ENCODE assay signal across 1 cellular context in the genomic region with DNA sequence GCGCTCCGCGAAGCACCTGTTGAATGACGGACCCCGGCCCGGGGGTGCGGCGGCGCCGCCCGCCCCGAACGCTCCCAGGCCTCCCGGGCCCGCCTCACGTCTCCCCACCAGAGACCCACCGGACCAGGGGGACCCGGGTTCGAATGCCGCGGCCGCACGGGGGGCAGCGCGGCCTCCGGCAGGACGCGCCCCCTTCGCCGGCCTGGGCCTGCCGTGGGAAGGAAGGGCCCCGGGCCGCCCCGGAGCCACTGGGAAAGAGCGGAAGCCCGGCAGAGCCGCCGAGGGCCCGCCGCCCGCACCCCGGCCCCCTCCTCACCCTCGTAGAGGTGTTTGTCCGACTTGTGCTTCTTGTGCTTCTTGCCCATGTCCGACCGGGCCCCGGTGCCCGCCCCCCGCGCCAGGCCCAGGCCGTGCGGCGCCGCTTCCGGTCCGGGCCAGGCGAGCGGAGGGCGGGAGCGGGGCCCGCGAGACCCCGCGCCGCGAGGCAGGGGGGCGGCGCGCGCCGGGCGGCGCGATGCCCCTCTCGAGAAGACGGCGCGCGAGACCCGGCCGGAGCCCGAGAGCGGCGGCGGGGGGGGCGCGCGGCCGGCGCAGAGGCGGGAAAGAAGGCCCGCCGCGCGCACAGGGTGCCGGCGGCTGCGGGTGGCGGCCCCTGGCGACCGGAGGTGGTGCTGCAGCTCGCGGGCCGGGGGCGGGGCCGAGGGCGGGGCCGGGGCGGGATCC.
TF ChIP-seq lines count a peak whose summit lies in the region.

A gene (minus strand): TSS at position 579 of the 723 bp plus-strand sequence. CDS start 214 bp downstream, at position 365.

TF ChIP-seq in SK-N-SH, 30 proteins besides CTCF, POLR2A, EP300 and RAD21 (continued from another document):
- TF ChIP-seq, protein P1, sequence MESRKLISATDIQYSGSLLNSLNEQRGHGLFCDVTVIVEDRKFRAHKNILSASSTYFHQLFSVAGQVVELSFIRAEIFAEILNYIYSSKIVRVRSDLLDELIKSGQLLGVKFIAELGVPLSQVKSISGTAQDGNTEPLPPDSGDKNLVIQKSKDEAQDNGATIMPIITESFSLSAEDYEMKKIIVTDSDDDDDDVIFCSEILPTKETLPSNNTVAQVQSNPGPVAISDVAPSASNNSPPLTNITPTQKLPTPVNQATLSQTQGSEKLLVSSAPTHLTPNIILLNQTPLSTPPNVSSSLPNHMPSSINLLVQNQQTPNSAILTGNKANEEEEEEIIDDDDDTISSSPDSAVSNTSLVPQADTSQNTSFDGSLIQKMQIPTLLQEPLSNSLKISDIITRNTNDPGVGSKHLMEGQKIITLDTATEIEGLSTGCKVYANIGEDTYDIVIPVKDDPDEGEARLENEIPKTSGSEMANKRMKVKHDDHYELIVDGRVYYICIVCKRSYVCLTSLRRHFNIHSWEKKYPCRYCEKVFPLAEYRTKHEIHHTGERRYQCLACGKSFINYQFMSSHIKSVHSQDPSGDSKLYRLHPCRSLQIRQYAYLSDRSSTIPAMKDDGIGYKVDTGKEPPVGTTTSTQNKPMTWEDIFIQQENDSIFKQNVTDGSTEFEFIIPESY (IDR thresholded peaks at IDR 0.05; ENCODE audit: borderline replicate concordance, low read depth): peak; percentile 75; the same call in 1 of the 2 replicates
- TF ChIP-seq MXI1 (IDR thresholded peaks at IDR 0.05; ENCODE audit: low read depth, low read length) (peak; percentile 48; the same call in 1 of the 2 replicates), NFIC (IDR thresholded peaks at IDR 0.05; ENCODE audit: borderline replicate concordance) (no peak), RXRA (IDR thresholded peaks at IDR 0.05; ENCODE audit: borderline replicate concordance, low read depth) (no peak), RFX5 (IDR thresholded peaks at IDR 0.05; ENCODE audit: low read length) (no peak), SIN3A (IDR thresholded peaks at IDR 0.05; ENCODE audit: borderline replicate concordance, low read depth, low read length) (no peak), SMC3 (IDR thresholded peaks at IDR 0.05; ENCODE audit: low read depth, low read length) (no peak), TEAD4 (IDR thresholded peaks at IDR 0.05; ENCODE audit: borderline replicate concordance, insufficient read depth) (no peak), TAF1 (IDR thresholded peaks at IDR 0.05; ENCODE audit: borderline replicate concordance, low read depth, low read length) (peak; percentile 38; the same call in 1 of the 2 replicates), GABPA (IDR thresholded peaks at IDR 0.05; ENCODE audit: low read depth) (no peak), FOXM1 (IDR thresholded peaks at IDR 0.05; ENCODE audit: low read depth) (no peak), RCOR1 (IDR thresholded peaks at IDR 0.05; ENCODE audit: low read length) (no peak), TCF12 (IDR thresholded peaks at IDR 0.05) (no peak), CHD2 (IDR thresholded peaks at IDR 0.05; ENCODE audit: low read length, partially characterized antibody) (peak; percentile 80), NRF1 (IDR thresholded peaks at IDR 0.05; ENCODE audit: low read depth, low read length) (peak; percentile 29; the same call in 1 of the 2 replicates)
- TF ChIP-seq, protein P2, sequence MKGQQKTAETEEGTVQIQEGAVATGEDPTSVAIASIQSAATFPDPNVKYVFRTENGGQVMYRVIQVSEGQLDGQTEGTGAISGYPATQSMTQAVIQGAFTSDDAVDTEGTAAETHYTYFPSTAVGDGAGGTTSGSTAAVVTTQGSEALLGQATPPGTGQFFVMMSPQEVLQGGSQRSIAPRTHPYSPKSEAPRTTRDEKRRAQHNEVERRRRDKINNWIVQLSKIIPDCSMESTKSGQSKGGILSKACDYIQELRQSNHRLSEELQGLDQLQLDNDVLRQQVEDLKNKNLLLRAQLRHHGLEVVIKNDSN (IDR thresholded peaks at IDR 0.05; ENCODE audit: borderline replicate concordance, low read depth): no peak
- TF ChIP-seq, protein P3, sequence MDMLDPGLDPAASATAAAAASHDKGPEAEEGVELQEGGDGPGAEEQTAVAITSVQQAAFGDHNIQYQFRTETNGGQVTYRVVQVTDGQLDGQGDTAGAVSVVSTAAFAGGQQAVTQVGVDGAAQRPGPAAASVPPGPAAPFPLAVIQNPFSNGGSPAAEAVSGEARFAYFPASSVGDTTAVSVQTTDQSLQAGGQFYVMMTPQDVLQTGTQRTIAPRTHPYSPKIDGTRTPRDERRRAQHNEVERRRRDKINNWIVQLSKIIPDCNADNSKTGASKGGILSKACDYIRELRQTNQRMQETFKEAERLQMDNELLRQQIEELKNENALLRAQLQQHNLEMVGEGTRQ (IDR thresholded peaks at IDR 0.05; ENCODE audit: borderline replicate concordance, low read depth, low read length): no peak
- TF ChIP-seq, protein P4, sequence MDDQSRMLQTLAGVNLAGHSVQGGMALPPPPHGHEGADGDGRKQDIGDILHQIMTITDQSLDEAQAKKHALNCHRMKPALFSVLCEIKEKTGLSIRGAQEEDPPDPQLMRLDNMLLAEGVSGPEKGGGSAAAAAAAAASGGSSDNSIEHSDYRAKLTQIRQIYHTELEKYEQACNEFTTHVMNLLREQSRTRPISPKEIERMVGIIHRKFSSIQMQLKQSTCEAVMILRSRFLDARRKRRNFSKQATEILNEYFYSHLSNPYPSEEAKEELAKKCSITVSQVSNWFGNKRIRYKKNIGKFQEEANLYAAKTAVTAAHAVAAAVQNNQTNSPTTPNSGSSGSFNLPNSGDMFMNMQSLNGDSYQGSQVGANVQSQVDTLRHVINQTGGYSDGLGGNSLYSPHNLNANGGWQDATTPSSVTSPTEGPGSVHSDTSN (IDR thresholded peaks at IDR 0.05): no peak
- TF ChIP-seq, protein P5, sequence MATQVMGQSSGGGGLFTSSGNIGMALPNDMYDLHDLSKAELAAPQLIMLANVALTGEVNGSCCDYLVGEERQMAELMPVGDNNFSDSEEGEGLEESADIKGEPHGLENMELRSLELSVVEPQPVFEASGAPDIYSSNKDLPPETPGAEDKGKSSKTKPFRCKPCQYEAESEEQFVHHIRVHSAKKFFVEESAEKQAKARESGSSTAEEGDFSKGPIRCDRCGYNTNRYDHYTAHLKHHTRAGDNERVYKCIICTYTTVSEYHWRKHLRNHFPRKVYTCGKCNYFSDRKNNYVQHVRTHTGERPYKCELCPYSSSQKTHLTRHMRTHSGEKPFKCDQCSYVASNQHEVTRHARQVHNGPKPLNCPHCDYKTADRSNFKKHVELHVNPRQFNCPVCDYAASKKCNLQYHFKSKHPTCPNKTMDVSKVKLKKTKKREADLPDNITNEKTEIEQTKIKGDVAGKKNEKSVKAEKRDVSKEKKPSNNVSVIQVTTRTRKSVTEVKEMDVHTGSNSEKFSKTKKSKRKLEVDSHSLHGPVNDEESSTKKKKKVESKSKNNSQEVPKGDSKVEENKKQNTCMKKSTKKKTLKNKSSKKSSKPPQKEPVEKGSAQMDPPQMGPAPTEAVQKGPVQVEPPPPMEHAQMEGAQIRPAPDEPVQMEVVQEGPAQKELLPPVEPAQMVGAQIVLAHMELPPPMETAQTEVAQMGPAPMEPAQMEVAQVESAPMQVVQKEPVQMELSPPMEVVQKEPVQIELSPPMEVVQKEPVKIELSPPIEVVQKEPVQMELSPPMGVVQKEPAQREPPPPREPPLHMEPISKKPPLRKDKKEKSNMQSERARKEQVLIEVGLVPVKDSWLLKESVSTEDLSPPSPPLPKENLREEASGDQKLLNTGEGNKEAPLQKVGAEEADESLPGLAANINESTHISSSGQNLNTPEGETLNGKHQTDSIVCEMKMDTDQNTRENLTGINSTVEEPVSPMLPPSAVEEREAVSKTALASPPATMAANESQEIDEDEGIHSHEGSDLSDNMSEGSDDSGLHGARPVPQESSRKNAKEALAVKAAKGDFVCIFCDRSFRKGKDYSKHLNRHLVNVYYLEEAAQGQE (IDR thresholded peaks at IDR 0.05; ENCODE audit: low read depth, low read length): no peak
